In the genomic region with DNA sequence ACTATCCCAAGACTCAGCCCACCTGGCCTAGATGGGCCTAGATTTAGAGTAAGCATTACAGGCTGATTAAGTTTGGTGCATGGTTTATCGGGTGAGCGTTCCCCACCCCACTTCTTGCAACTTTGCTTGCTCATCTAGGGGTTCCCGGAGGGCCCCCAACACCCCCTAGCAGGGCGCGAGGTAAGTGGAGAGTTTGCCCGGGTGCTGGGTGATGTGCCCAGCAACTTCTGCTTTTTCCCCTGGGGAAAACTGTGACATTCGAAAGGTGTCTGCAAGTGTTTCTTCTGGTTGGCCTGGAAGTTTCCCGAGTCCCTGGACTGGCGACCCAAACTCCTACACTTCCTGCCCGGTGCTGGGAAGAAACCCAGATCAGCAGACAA, we compare ENCODE assay signal across 11 cellular contexts. TPM values are rescaled to one million over a fixed set of nuclear protein-coding genes. Genes with fewer than 3 reads are reported as not detected.
A peak's percentile ranks its signal among the peaks of the same experiment; 100 is the strongest.
DNase-seq lines count a peak whose midpoint lies in the region; ATAC-seq and TF ChIP-seq lines count a peak whose summit lies in the region.
"Had no signal": no experiment of that assay in that cellular context is flagged by ENCODE, and none has a peak within 500 bp of the region (broad histone marks: within the 10 kb centered on the region; RNA-seq: fewer than 3 reads in every experiment).

No MANE protein-coding gene starts in this region.

- POLR2A ChIA-PET in RWPE1 (lab: Yijun Ruan, JAX; ENCODE audit: low non-redundant PET) (no interaction called here), SK-N-SH (lab: Yijun Ruan, JAX) (no interaction called here)

- H3K36me3 ChIP-seq in gastrocnemius medialis (no peaks in the 10 kb centered on the region), SK-N-SH (replicated peaks in 1 of 2; ENCODE audit: control insufficient read depth in 1 of 2, insufficient read depth in 2 of 2, low read length in 1 of 2) (no peaks in the 10 kb centered on the region)

- CTCF ChIA-PET in RWPE1 (lab: Yijun Ruan, JAX): interaction anchor here (0.7 to 1.1 kb wide), 2 partner anchors 166 to 495 kb away, joined by 3 read pairs; no protein-coding TSS in a partner anchor
- CTCF ChIA-PET in SK-N-SH (lab: Yijun Ruan, JAX): interaction anchor here (0.9 to 3.3 kb wide), 6 partner anchors 8 to 635 kb away, joined by 3 to 18 read pairs (median 3); no protein-coding TSS in a partner anchor

- WGBS in SK-N-SH (ENCODE audit: low lambda C conversion rate): 92% methylated on average over 10 of the region's 10 CpGs

- TF ChIP-seq CTCF in RWPE1 (conservative IDR thresholded peaks at IDR 0.05; ENCODE audit: low read depth) (no peak), fibroblast of pulmonary artery (IDR thresholded peaks at IDR 0.05; ENCODE audit: low read length, missing control alignments) (no peak), gastrocnemius medialis (IDR thresholded peaks at IDR 0.05 in 4 of 5, conservative IDR thresholded peaks at IDR 0.05 in 1 of 5) (no peak), SK-N-SH (IDR thresholded peaks at IDR 0.05) (no peak)

- ATAC-seq in gastrocnemius medialis (no peak), GM19397 (IDR thresholded peaks at IDR 0.05; ENCODE audit: unreplicated experiment) (no peak)

- no peak overlapping the region for H2AFZ ChIP-seq in SK-N-SH (ENCODE audit: low read depth)

- no peak for TF ChIP-seq POLR2A in gastrocnemius medialis (IDR thresholded peaks at IDR 0.05)

- no peak for DNase-seq in RWPE1 (ENCODE audit: low spot score)
- DNase-seq in fibroblast of pulmonary artery (ENCODE audit: low read depth): no peak
- DNase-seq in gastrocnemius medialis: no peak
- no peak for DNase-seq in NCI-H146 treated with DMSO at 0.1 percent for 48 hours (lab: John Stamatoyannopoulos, UW; ENCODE audit: unreplicated experiment)
- no peak for DNase-seq in SK-N-SH
- no peak for DNase-seq in NCI-H2081 (lab: John Stamatoyannopoulos, UW)
- DNase-seq: activated gamma-delta T cell treated with Interleukin-2 at 50 U/mL for 16 hours, NCI-H1417 had no signal

- H3K9ac ChIP-seq in SK-N-SH: no peak overlapping the region

- H3K9me3 ChIP-seq in gastrocnemius medialis (no peaks in the 10 kb centered on the region), SK-N-SH (no peaks in the 10 kb centered on the region)

- no peak for TF ChIP-seq EP300 in SK-N-SH (IDR thresholded peaks at IDR 0.05; ENCODE audit: borderline replicate concordance in 1 of 2, low read depth in 1 of 2, low read length in 1 of 2)

- H3K79me2 ChIP-seq in SK-N-SH (ENCODE audit: insufficient read depth): 0 out of 2 replicates have a peak, but pooled peaks cover 3% of the 10 kb centered on the region

- in situ Hi-C loops in gastrocnemius medialis (cut with MboI; ENCODE audit: low sequenced_read_pairs in 4 of 4): loop anchor here (5.0 to 25.0 kb wide), 7 partner anchors 207 to 1493 kb away; no protein-coding TSS in a partner anchor

- peak overlapping the region; percentile 74; the same call in 1 of the 2 replicates for H3K4me3 ChIP-seq in GM08714 (ENCODE audit: low read length)
- peak overlapping the region; percentile 80 for H3K4me3 ChIP-seq in fibroblast of pulmonary artery (replicated peaks; ENCODE audit: low read depth, low read length)
- peak overlapping the region; percentile 59 to 84 (median 70) for H3K4me3 ChIP-seq in gastrocnemius medialis
- no peak overlapping the region for H3K4me3 ChIP-seq in SK-N-SH (ENCODE audit: low read depth in 2 of 2, low read length in 1 of 2)
- H3K4me3 ChIP-seq: SK-N-MC had no signal

- H3K27me3 ChIP-seq in gastrocnemius medialis (peaks cover 0 to 28% (median 26%) of the 10 kb centered on the region in 3 donors), SK-N-SH (ENCODE audit: insufficient read depth) (no peaks in the 10 kb centered on the region)

- H3K4me1 ChIP-seq in gastrocnemius medialis (peaks cover 4 to 29% of the 10 kb centered on the region in 2 donors), SK-N-SH (ENCODE audit: control insufficient read depth in 1 of 2, insufficient read depth in 2 of 2, low read depth in 1 of 2, low read length in 1 of 2) (peaks cover 0 to 7% of the 10 kb centered on the region in 2 experiments; a peak in 2 of 4 replicates)

- intact Hi-C loops in gastrocnemius medialis (cut with DNase I; ENCODE audit: low total_unique reads): loop anchor here (10.0 kb wide), 2 partner anchors 731 to 941 kb away; no protein-coding TSS in a partner anchor

- no peaks in the 10 kb centered on the region for H4K20me1 ChIP-seq in SK-N-SH (ENCODE audit: insufficient read depth)

- H3K4me2 ChIP-seq in SK-N-SH: no peak overlapping the region

- H3K9me2 ChIP-seq in SK-N-SH: no peaks in the 10 kb centered on the region

- H3K27ac ChIP-seq in RWPE1 (peak overlapping the region; percentile 92; the same call in 1 of the 2 replicates), gastrocnemius medialis (peak overlapping the region in 1 of 4 donors; percentile 13), SK-N-SH (ENCODE audit: low read depth in 2 of 2, low read length in 1 of 2) (no peak overlapping the region)
- H3K27ac ChIP-seq: SK-N-MC had no signal

- peaks cover 16% of the 10 kb centered on the region for H3F3A ChIP-seq in SK-N-SH (replicated peaks; ENCODE audit: insufficient read depth)

- TF ChIP-seq RAD21 in SK-N-SH (IDR thresholded peaks at IDR 0.05; ENCODE audit: low read length): no peak

TF ChIP-seq in SK-N-SH, 30 proteins besides CTCF, POLR2A, EP300 and RAD21:
- TF ChIP-seq FOSL2 (IDR thresholded peaks at IDR 0.05; ENCODE audit: borderline replicate concordance, low read depth) (no peak), YY1 (IDR thresholded peaks at IDR 0.05; ENCODE audit: low read depth) (no peak), FOXJ3 (CRISPR knock-in tag; IDR thresholded peaks at IDR 0.05) (no peak), GABPA (IDR thresholded peaks at IDR 0.05; ENCODE audit: low read depth) (no peak), RCOR1 (IDR thresholded peaks at IDR 0.05; ENCODE audit: low read length) (no peak), GATA2 (CRISPR knock-in tag; IDR thresholded peaks at IDR 0.05) (no peak), SMC3 (IDR thresholded peaks at IDR 0.05; ENCODE audit: low read depth, low read length) (no peak)

RNA-seq across cellular contexts. Expression of gene SKIDA1, which starts 31.7 kb away (rescaled TPM):
- total RNA-seq in gastrocnemius medialis: under 1 TPM in 1 of 4 donors, not detected in 3; 0.09 TPM
- 0.38 and 0.47 TPM in 2 replicates for polyA plus RNA-seq in SK-N-SH (2012; rRNA removed)
- polyA plus RNA-seq in SK-N-SH (2012; cell fraction: cytosol; rRNA removed): 0.29 and 0.42 TPM in 2 replicates
- polyA plus RNA-seq in SK-N-SH (2012; cell fraction: nucleus; rRNA removed): 1.1 and 1.8 TPM in 2 replicates

RNA-seq across cellular contexts. Expression of gene MLLT10, which starts 40.2 kb away (rescaled TPM):
- 10 to 100 TPM; 13.6 to 26.6 (median 21.6) TPM for total RNA-seq in gastrocnemius medialis
- 23.9 and 26.0 TPM in 2 replicates for polyA plus RNA-seq in SK-N-SH (2012; rRNA removed)
- 21.8 and 23.5 TPM in 2 replicates for polyA plus RNA-seq in SK-N-SH (2012; cell fraction: cytosol; rRNA removed)
- 44.7 and 64.0 TPM in 2 replicates for polyA plus RNA-seq in SK-N-SH (2012; cell fraction: nucleus; rRNA removed)

Comparison
In these comparisons a context has a peak if more than half of its experiments do, and no peak if none do; other contexts are left out.
1. H3K4me3 ChIP-seq: peak in GM08714 (single experiment), fibroblast of pulmonary artery (single experiment) and gastrocnemius medialis (4 of 4); none in SK-N-SH (0 of 2).